Comparison of ENCODE assay signal across 2 cellular contexts in genomic region chr6:147821266-147821665, GRCh38.
TF ChIP-seq lines count a peak whose summit lies in the region.

No MANE protein-coding gene starts in this region.

TF ChIP-seq in GM23338, 12 proteins besides CTCF, POLR2A, EP300 and RAD21:
- TF ChIP-seq ZNF462 (CRISPR knock-in tag; IDR thresholded peaks at IDR 0.05) (no peak), ETS1 (IDR thresholded peaks at IDR 0.05) (no peak), JUNB (IDR thresholded peaks at IDR 0.05; ENCODE audit: unreplicated experiment) (no peak), ZNF331 (CRISPR knock-in tag; IDR thresholded peaks at IDR 0.05; ENCODE audit: low read depth) (no peak), EZH2phosphoT487 (IDR thresholded peaks at IDR 0.05; ENCODE audit: unreplicated experiment) (no peak)
TF ChIP-seq in GM23338: peak in this region for 0.

TF ChIP-seq in WTC11, 78 proteins besides CTCF, POLR2A, EP300 and RAD21 (continued from another document):
- TF ChIP-seq MAX (CRISPR knock-in tag; IDR thresholded peaks at IDR 0.05) (no peak), GABPB1 (CRISPR knock-in tag; IDR thresholded peaks at IDR 0.05) (no peak), E2F5 (CRISPR knock-in tag; IDR thresholded peaks at IDR 0.05) (no peak), USF1 (CRISPR knock-in tag; IDR thresholded peaks at IDR 0.05) (no peak), OVOL2 (CRISPR knock-in tag; IDR thresholded peaks at IDR 0.05; ENCODE audit: borderline replicate concordance) (no peak), NFYB (CRISPR knock-in tag; conservative IDR thresholded peaks at IDR 0.05; ENCODE audit: low read depth) (no peak), SMAD3 (CRISPR knock-in tag; IDR thresholded peaks at IDR 0.05; ENCODE audit: borderline replicate concordance) (no peak), ZNF532 (CRISPR knock-in tag; IDR thresholded peaks at IDR 0.05; ENCODE audit: borderline replicate concordance) (no peak), MYBL2 (CRISPR knock-in tag; IDR thresholded peaks at IDR 0.05) (no peak), ATF1 (CRISPR knock-in tag; IDR thresholded peaks at IDR 0.05) (no peak), SOX15 (CRISPR knock-in tag; IDR thresholded peaks at IDR 0.05) (no peak)
TF ChIP-seq in WTC11: peak in this region for 0.
